1 cellular context compared by ENCODE assay signal in genomic region chr14:23071244-23071974, GRCh38.
TF ChIP-seq lines count a peak whose summit lies in the region.

No MANE protein-coding gene starts in this region.

TF ChIP-seq in HepG2, 621 proteins besides CTCF, POLR2A, EP300 and RAD21 (continues in another document):
- TF ChIP-seq ZKSCAN5 (CRISPR knock-in tag; IDR thresholded peaks at IDR 0.05) (no peak; the same call in 1 of the 2 replicates), ZSCAN29 (CRISPR knock-in tag; conservative IDR thresholded peaks at IDR 0.05) (peak; percentile 27), ZNF382 (CRISPR knock-in tag; IDR thresholded peaks at IDR 0.05; ENCODE audit: borderline replicate concordance) (no peak), ZNF598 (CRISPR knock-in tag; IDR thresholded peaks at IDR 0.05; ENCODE audit: borderline replicate concordance) (peak; percentile 92; the same call in 1 of the 2 replicates), HMG20A (CRISPR knock-in tag; IDR thresholded peaks at IDR 0.05; ENCODE audit: borderline replicate concordance) (no peak; the same call in 1 of the 2 replicates), ZNF567 (CRISPR knock-in tag; IDR thresholded peaks at IDR 0.05; ENCODE audit: borderline replicate concordance) (no peak), ZNF772 (CRISPR knock-in tag; IDR thresholded peaks at IDR 0.05) (peak; percentile 23; the same call in 1 of the 2 replicates), GLMP (CRISPR knock-in tag; IDR thresholded peaks at IDR 0.05; ENCODE audit: borderline replicate concordance) (no peak), THYN1 (CRISPR knock-in tag; IDR thresholded peaks at IDR 0.05; ENCODE audit: borderline replicate concordance, low read depth) (no peak), ZNF549 (CRISPR knock-in tag; IDR thresholded peaks at IDR 0.05) (no peak), SNAPC2 (CRISPR knock-in tag; IDR thresholded peaks at IDR 0.05) (peak; percentile 80; the same call in 1 of the 2 replicates), HOXA5 (CRISPR knock-in tag; IDR thresholded peaks at IDR 0.05) (no peak), FOXA3 (CRISPR knock-in tag; IDR thresholded peaks at IDR 0.05) (peak; percentile 68), MAF1 (CRISPR knock-in tag; IDR thresholded peaks at IDR 0.05; ENCODE audit: borderline replicate concordance) (no peak), THAP7 (CRISPR knock-in tag; IDR thresholded peaks at IDR 0.05) (peak; percentile 94), CCDC6 (CRISPR knock-in tag; IDR thresholded peaks at IDR 0.05) (peak; percentile 94), RBM22 (optimal IDR thresholded peaks at IDR 0.05; ENCODE audit: low read length) (peak; percentile 100), ZNF724P (CRISPR knock-in tag; IDR thresholded peaks at IDR 0.05; ENCODE audit: borderline replicate concordance) (no peak; the same call in 1 of the 2 replicates), RERE (CRISPR knock-in tag; IDR thresholded peaks at IDR 0.05; ENCODE audit: low read depth) (no peak), RBM39 (IDR thresholded peaks at IDR 0.05; ENCODE audit: low read depth, low read length, poor library complexity, severe bottlenecking) (peak; percentile 98), ZNF607 (CRISPR knock-in tag; IDR thresholded peaks at IDR 0.05; ENCODE audit: borderline replicate concordance) (no peak), ESRRA (CRISPR knock-in tag; IDR thresholded peaks at IDR 0.05; ENCODE audit: low read depth) (peak; percentile 61; the same call in 1 of the 2 replicates), MED13 (CRISPR knock-in tag; IDR thresholded peaks at IDR 0.05) (no peak), POLR2AphosphoS2 (IDR thresholded peaks at IDR 0.05; ENCODE audit: low read depth, low read length) (peak; percentile 96), ZNF781 (CRISPR knock-in tag; IDR thresholded peaks at IDR 0.05; ENCODE audit: borderline replicate concordance, not compliant biosample characterization) (peak; percentile 89), ZBTB38 (CRISPR knock-in tag; IDR thresholded peaks at IDR 0.05) (peak; percentile 19; the same call in 1 of the 2 replicates), KAT2B (IDR thresholded peaks at IDR 0.05; ENCODE audit: borderline replicate concordance, low read depth, low read length) (no peak), TEAD3 (CRISPR knock-in tag; optimal IDR thresholded peaks at IDR 0.05; ENCODE audit: borderline replicate concordance) (no peak), TRAFD1 (CRISPR knock-in tag; IDR thresholded peaks at IDR 0.05; ENCODE audit: borderline replicate concordance) (no peak), MBD4 (IDR thresholded peaks at IDR 0.05; ENCODE audit: borderline replicate concordance, low read length) (no peak), ZFY (CRISPR knock-in tag; IDR thresholded peaks at IDR 0.05) (peak; percentile 70), ZNF839 (CRISPR knock-in tag; IDR thresholded peaks at IDR 0.05; ENCODE audit: borderline replicate concordance) (peak; percentile 94; the same call in 1 of the 2 replicates), MAFF (IDR thresholded peaks at IDR 0.05; ENCODE audit: low read depth, low read length) (0 out of 2 replicates have a peak, but pooled peaks have one; percentile 32), ZNF234 (CRISPR knock-in tag; conservative IDR thresholded peaks at IDR 0.05) (no peak), ZSCAN25 (CRISPR knock-in tag; IDR thresholded peaks at IDR 0.05) (peak; percentile 91; the same call in 1 of the 2 replicates), ELF3 (CRISPR knock-in tag; IDR thresholded peaks at IDR 0.05) (peak; percentile 69), SOX5 (CRISPR knock-in tag; IDR thresholded peaks at IDR 0.05; ENCODE audit: borderline replicate concordance) (peak; percentile 56), HIVEP1 (CRISPR knock-in tag; IDR thresholded peaks at IDR 0.05) (peak; percentile 67; the same call in 1 of the 2 replicates), ZNF597 (CRISPR knock-in tag; IDR thresholded peaks at IDR 0.05) (no peak), SP1 (IDR thresholded peaks at IDR 0.05) (no peak), SP1 (CRISPR knock-in tag; IDR thresholded peaks at IDR 0.05) (peak; percentile 85), PLSCR1 (CRISPR knock-in tag; IDR thresholded peaks at IDR 0.05; ENCODE audit: borderline replicate concordance) (no peak), CREB3 (CRISPR knock-in tag; IDR thresholded peaks at IDR 0.05) (no peak), NCOA1 (CRISPR knock-in tag; IDR thresholded peaks at IDR 0.05) (peak; percentile 88)
- TF ChIP-seq, protein P1, sequence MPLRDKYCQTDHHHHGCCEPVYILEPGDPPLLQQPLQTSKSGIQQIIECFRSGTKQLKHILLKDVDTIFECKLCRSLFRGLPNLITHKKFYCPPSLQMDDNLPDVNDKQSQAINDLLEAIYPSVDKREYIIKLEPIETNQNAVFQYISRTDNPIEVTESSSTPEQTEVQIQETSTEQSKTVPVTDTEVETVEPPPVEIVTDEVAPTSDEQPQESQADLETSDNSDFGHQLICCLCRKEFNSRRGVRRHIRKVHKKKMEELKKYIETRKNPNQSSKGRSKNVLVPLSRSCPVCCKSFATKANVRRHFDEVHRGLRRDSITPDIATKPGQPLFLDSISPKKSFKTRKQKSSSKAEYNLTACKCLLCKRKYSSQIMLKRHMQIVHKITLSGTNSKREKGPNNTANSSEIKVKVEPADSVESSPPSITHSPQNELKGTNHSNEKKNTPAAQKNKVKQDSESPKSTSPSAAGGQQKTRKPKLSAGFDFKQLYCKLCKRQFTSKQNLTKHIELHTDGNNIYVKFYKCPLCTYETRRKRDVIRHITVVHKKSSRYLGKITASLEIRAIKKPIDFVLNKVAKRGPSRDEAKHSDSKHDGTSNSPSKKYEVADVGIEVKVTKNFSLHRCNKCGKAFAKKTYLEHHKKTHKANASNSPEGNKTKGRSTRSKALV (CRISPR knock-in tag; IDR thresholded peaks at IDR 0.05), result no peak
- TF ChIP-seq, protein P2, sequence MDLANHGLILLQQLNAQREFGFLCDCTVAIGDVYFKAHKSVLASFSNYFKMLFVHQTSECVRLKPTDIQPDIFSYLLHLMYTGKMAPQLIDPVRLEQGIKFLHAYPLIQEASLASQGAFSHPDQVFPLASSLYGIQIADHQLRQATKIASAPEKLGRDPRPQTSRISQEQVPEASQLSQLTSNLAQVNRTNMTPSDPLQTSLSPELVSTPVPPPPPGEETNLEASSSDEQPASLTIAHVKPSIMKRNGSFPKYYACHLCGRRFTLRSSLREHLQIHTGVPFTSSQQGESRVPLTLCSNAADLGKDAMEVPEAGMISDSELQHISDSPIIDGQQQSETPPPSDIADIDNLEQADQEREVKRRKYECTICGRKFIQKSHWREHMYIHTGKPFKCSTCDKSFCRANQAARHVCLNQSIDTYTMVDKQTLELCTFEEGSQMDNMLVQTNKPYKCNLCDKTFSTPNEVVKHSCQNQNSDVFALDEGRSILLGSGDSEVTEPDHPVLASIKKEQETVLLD (CRISPR knock-in tag; IDR thresholded peaks at IDR 0.05; ENCODE audit: low read depth), result 0 out of 2 replicates have a peak, but pooled peaks have one; percentile 54
- TF ChIP-seq, protein P3, sequence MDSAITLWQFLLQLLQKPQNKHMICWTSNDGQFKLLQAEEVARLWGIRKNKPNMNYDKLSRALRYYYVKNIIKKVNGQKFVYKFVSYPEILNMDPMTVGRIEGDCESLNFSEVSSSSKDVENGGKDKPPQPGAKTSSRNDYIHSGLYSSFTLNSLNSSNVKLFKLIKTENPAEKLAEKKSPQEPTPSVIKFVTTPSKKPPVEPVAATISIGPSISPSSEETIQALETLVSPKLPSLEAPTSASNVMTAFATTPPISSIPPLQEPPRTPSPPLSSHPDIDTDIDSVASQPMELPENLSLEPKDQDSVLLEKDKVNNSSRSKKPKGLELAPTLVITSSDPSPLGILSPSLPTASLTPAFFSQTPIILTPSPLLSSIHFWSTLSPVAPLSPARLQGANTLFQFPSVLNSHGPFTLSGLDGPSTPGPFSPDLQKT (CRISPR knock-in tag; IDR thresholded peaks at IDR 0.05; ENCODE audit: borderline replicate concordance), result no peak
